Comparison of ENCODE assay signal across 8 cellular contexts in the genomic region with DNA sequence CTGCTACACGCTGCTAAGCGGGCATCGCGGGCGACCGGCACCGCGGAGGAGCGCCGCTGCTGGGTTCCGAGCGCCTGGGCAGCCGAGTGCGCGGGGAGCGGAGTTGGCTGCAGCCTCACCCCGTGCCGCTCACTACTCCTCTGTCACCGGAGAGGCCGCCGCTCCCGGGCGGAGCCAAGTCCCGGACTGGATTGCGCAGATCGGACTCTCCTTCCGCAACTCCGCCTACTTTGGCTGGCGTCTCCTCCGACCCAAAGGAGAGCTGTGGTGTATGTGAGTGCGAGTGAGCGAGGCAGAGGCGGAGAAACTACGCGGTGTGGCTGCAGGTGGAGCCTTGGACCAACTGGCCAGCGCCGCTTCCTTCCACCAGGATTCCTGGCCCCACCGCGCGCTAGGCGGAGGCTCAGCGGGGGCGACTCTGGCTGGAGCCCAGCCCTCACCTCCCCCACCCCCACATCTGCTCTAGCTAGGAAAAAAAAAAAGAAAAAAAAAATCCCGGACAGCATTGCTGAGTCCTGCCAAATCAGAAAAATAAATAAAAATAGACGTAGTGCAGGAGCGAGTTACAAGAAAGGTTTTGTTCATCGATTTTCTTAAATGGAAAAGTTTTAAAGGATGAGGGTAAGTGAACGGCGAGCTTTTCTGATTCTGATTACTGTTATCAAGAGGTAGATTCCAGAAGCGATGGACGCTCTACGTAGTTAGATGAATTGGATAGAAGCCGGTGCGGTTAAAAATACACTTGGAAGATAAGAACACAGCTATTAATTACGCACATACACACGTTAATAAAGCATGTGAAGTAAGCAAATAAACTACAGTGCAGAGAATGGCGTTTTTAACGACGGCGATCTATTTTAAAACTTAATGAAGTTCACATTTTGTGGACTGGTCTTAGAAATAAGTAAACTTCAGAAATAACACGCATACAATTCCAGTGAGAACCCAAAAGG. TPM values are rescaled to one million over a fixed set of nuclear protein-coding genes. Genes with fewer than 3 reads are reported as not detected.
A peak's percentile ranks its signal among the peaks of the same experiment; 100 is the strongest.
DNase-seq lines count a peak whose midpoint lies in the region; ATAC-seq and TF ChIP-seq lines count a peak whose summit lies in the region.

A gene with protein sequence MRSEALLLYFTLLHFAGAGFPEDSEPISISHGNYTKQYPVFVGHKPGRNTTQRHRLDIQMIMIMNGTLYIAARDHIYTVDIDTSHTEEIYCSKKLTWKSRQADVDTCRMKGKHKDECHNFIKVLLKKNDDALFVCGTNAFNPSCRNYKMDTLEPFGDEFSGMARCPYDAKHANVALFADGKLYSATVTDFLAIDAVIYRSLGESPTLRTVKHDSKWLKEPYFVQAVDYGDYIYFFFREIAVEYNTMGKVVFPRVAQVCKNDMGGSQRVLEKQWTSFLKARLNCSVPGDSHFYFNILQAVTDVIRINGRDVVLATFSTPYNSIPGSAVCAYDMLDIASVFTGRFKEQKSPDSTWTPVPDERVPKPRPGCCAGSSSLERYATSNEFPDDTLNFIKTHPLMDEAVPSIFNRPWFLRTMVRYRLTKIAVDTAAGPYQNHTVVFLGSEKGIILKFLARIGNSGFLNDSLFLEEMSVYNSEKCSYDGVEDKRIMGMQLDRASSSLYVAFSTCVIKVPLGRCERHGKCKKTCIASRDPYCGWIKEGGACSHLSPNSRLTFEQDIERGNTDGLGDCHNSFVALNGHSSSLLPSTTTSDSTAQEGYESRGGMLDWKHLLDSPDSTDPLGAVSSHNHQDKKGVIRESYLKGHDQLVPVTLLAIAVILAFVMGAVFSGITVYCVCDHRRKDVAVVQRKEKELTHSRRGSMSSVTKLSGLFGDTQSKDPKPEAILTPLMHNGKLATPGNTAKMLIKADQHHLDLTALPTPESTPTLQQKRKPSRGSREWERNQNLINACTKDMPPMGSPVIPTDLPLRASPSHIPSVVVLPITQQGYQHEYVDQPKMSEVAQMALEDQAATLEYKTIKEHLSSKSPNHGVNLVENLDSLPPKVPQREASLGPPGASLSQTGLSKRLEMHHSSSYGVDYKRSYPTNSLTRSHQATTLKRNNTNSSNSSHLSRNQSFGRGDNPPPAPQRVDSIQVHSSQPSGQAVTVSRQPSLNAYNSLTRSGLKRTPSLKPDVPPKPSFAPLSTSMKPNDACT (minus strand): TSS at position 142 of the 953 bp plus-strand sequence. CDS start 69,879 bp downstream, outside the sequence.

- no peaks in the 10 kb centered on the region for H3K27me3 ChIP-seq in mesendoderm (ENCODE audit: insufficient read depth, low read length, poor library complexity)

- CTCF ChIA-PET in activated CD4-positive, alpha-beta memory T cell treated with anti-CD3 and anti-CD28 coated beads for 36 hours (lab: Charles Lee) = no interaction called here

- H3K79me2 ChIP-seq in mesendoderm (ENCODE audit: control insufficient read depth, insufficient read depth, low read length) = peaks cover 45% of the 10 kb centered on the region

- H3K27ac Mint-ChIP-seq in activated CD4-positive, alpha-beta memory T cell treated with anti-CD3 and anti-CD28 coated beads for 36 hours = no peak within 1 kb of the TSS

- H3K9ac ChIP-seq in mesendoderm (ENCODE audit: low read length) = peak within 1 kb of the TSS; percentile 88

- H3K4ac ChIP-seq in mesendoderm (ENCODE audit: low read depth, low read length) = peak within 1 kb of the TSS; percentile 98

- H3K36me3 Mint-ChIP-seq in activated CD4-positive, alpha-beta memory T cell treated with anti-CD3 and anti-CD28 coated beads for 36 hours = no peaks in the 10 kb centered on the region

- H3K27me3 Mint-ChIP-seq in activated CD4-positive, alpha-beta memory T cell treated with anti-CD3 and anti-CD28 coated beads for 36 hours = peaks cover 71% of the 10 kb centered on the region

- H3K56ac ChIP-seq in mesendoderm (ENCODE audit: low read length) = peak within 1 kb of the TSS; percentile 94

- H3K27ac ChIP-seq in mesendoderm (ENCODE audit: low read depth, low read length) = peak within 1 kb of the TSS; percentile 95

- H3K9me3 Mint-ChIP-seq in activated CD4-positive, alpha-beta memory T cell treated with anti-CD3 and anti-CD28 coated beads for 36 hours = no peaks in the 10 kb centered on the region

- intact Hi-C loops in activated CD4-positive, alpha-beta memory T cell treated with anti-CD3 and anti-CD28 coated beads for 36 hours (cut with micrococcal nuclease) = loop anchor here (5.0 to 10.0 kb wide), 2 partner anchors 180 to 438 kb away; no protein-coding TSS in a partner anchor

- peak within 1 kb of the TSS; percentile 94 for H2BK5ac ChIP-seq in mesendoderm (ENCODE audit: low read length)

- peak within 1 kb of the TSS; percentile 79 for H2BK120ac ChIP-seq in mesendoderm (ENCODE audit: low read depth, low read length)

- POLR2A ChIA-PET in activated CD4-positive, alpha-beta memory T cell treated with anti-CD3 and anti-CD28 coated beads for 36 hours (lab: Charles Lee) = no interaction called here

- peak; percentile 56 for ATAC-seq in GM18858 (IDR thresholded peaks at IDR 0.05; ENCODE audit: unreplicated experiment)
- peak; percentile 63 for ATAC-seq in HG03045 (IDR thresholded peaks at IDR 0.05; ENCODE audit: unreplicated experiment)

- DNase-seq in AG09319 (ENCODE audit: extremely low read depth, low read depth) = peak; percentile 39
- DNase-seq in NCI-H2107 (lab: John Stamatoyannopoulos, UW) = peak; percentile 20
- peak; percentile 79 for DNase-seq in activated CD4-positive, alpha-beta memory T cell treated with anti-CD3 and anti-CD28 coated beads for 36 hours
- peak; percentile 96 for DNase-seq in epithelial cell of esophagus (ENCODE audit: low read depth)
- peak; percentile 99 for DNase-seq in mesendoderm
- DNase-seq in stimulated activated CD8-positive, alpha-beta memory T cell treated with anti-CD3 and anti-CD28 coated beads, Interleukin-4, amount 100 ng/mL, for 24 hours (ENCODE audit: low read depth) = peak; percentile 42

- no peaks in the 10 kb centered on the region for H3K36me3 ChIP-seq in mesendoderm (ENCODE audit: control insufficient read depth, insufficient read depth, low read length)

- no peak for TF ChIP-seq CTCF in AG09319 (IDR thresholded peaks at IDR 0.05; ENCODE audit: low read depth, low read length)
- peak; percentile 2 for TF ChIP-seq CTCF in epithelial cell of esophagus (IDR thresholded peaks at IDR 0.05; ENCODE audit: insufficient read depth, low read depth, low read length, missing control alignments)

- H3K4me2 ChIP-seq in mesendoderm (ENCODE audit: low read length) = peak within 1 kb of the TSS; percentile 97

- peak within 1 kb of the TSS; percentile 54 for H3K23ac ChIP-seq in mesendoderm (ENCODE audit: low read length)

- H2BK15ac ChIP-seq in mesendoderm (replicated peaks; ENCODE audit: low read depth) = no peak within 1 kb of the TSS

- WGBS in mesendoderm (ENCODE audit: extremely low coverage, insufficient coverage, low lambda C conversion rate) = no CpG with 5 or more reads among the region's 61 CpGs

- H3K4me3 ChIP-seq in epithelial cell of esophagus (ENCODE audit: low read length) = peak within 1 kb of the TSS; percentile 66
- peak within 1 kb of the TSS; percentile 91 for H3K4me3 ChIP-seq in mesendoderm (ENCODE audit: low read length)

- peak within 1 kb of the TSS; percentile 59 for H2AK5ac ChIP-seq in mesendoderm (ENCODE audit: low read length)

- no peaks in the 10 kb centered on the region for H3K79me1 ChIP-seq in mesendoderm (ENCODE audit: low read length)

- H3K4me3 Mint-ChIP-seq in activated CD4-positive, alpha-beta memory T cell treated with anti-CD3 and anti-CD28 coated beads for 36 hours = peak within 1 kb of the TSS; percentile 58

- H4K8ac ChIP-seq in mesendoderm (ENCODE audit: low read depth, low read length) = peak within 1 kb of the TSS; percentile 30

- H4K5ac ChIP-seq in mesendoderm (ENCODE audit: low read length) = peak within 1 kb of the TSS; percentile 52

- peak within 1 kb of the TSS; percentile 96 for H3K18ac ChIP-seq in mesendoderm (ENCODE audit: low read length)

- H3K4me1 ChIP-seq in mesendoderm (ENCODE audit: control insufficient read depth, low read depth, low read length) = peaks cover 5% of the 10 kb centered on the region

- peaks cover 25% of the 10 kb centered on the region for H3K4me1 Mint-ChIP-seq in activated CD4-positive, alpha-beta memory T cell treated with anti-CD3 and anti-CD28 coated beads for 36 hours (ENCODE audit: low read depth)

RNA-seq across cellular contexts. Expression of the gene that starts here (rescaled TPM):
- total RNA-seq in activated CD4-positive, alpha-beta memory T cell treated with anti-CD3 and anti-CD28 coated beads for 36 hours = not detected
- polyA plus RNA-seq in mesendoderm (2013, experiment 1 of 2) = 325 TPM
- polyA plus RNA-seq in mesendoderm (2013, experiment 2 of 2) = 338 TPM

Comparison
In these comparisons a context has a peak if more than half of its experiments do, and no peak if none do; other contexts are left out.
1. Peak in every context shown above with its lines: DNase-seq, ATAC-seq, H3K4me3 ChIP-seq and H3K27ac ChIP-seq.
2. Peak in DNase-seq in activated CD4-positive, alpha-beta memory T cell treated with anti-CD3 and anti-CD28 coated beads for 36 hours; RNA of the gene not detected or under 1 TPM.
3. DNase-seq: peak in every context shown above with its lines; median percentile 99 in mesendoderm; 96 in epithelial cell of esophagus; 79 in activated CD4-positive, alpha-beta memory T cell treated with anti-CD3 and anti-CD28 coated beads for 36 hours; 42 in stimulated activated CD8-positive, alpha-beta memory T cell treated with anti-CD3 and anti-CD28 coated beads, Interleukin-4, amount 100 ng/mL, for 24 hours; 39 in AG09319; 20 in NCI-H2107.